In genomic region chr16:11799017-11799381, GRCh38 we compare ENCODE assay signal across 8 cellular contexts. TPM values are rescaled to one million over a fixed set of nuclear protein-coding genes. Genes with fewer than 3 reads are reported as not detected.
A peak's percentile ranks its signal among the peaks of the same experiment; 100 is the strongest.
DNase-seq lines count a peak whose midpoint lies in the region; ATAC-seq, FAIRE-seq and TF ChIP-seq lines count a peak whose summit lies in the region.

No MANE protein-coding gene starts in this region.

- no peak for FAIRE-seq in GM12878 (lab: Jason Lieb, UNC)

- H4K20me1 ChIP-seq in BLaER1 treated with 17β-estradiol and CSF1 and Interleukin-3, amounts not matched to agents 10 nM and 100 nM = peaks cover under 1 to 24% (median 22%) of the 10 kb centered on the region in 11 experiments; a peak in 21 of 22 replicates
- no peaks in the 10 kb centered on the region for H4K20me1 ChIP-seq in GM12878 (ENCODE audit: control insufficient read depth, insufficient read depth)

- H3K4me1 ChIP-seq in BLaER1 treated with 17β-estradiol and CSF1 and Interleukin-3, amounts not matched to agents 10 nM and 100 nM = peaks cover 54 to 62% (median 59%) of the 10 kb centered on the region in 10 experiments
- peaks cover 7% of the 10 kb centered on the region; the same call in 1 of the 2 replicates for H3K4me1 ChIP-seq in HUES6 (ENCODE audit: control insufficient read depth, insufficient read depth, low read length)
- H3K4me1 ChIP-seq in GM12878 (ENCODE audit: control insufficient read depth, insufficient read depth, low read length) = peaks cover 25% of the 10 kb centered on the region

- H3K36me3 ChIP-seq in BLaER1 treated with 17β-estradiol and CSF1 and Interleukin-3, amounts not matched to agents 10 nM and 100 nM = peaks cover 0 to 17% (median 12%) of the 10 kb centered on the region in 11 experiments; a peak in 16 of 22 replicates
- H3K36me3 ChIP-seq in HUES6 (ENCODE audit: control insufficient read depth, insufficient read depth, low read length) (peaks cover 7% of the 10 kb centered on the region), GM12878 (ENCODE audit: control insufficient read depth in 2 of 2, insufficient read depth in 2 of 2, low read length in 1 of 2) (no peaks in the 10 kb centered on the region; a peak in 1 of 4 replicates)

- no peaks in the 10 kb centered on the region for H3K27me3 ChIP-seq in BLaER1 treated with 17β-estradiol and CSF1 and Interleukin-3, amounts not matched to agents 10 nM and 100 nM
- no peaks in the 10 kb centered on the region for H3K27me3 ChIP-seq in HUES6 (ENCODE audit: control insufficient read depth, insufficient read depth, low read length)
- no peaks in the 10 kb centered on the region for H3K27me3 ChIP-seq in GM12878 (replicated peaks in 1 of 2; ENCODE audit: control insufficient read depth in 2 of 2, insufficient read depth in 2 of 2, low read length in 1 of 2)

- POLR2A ChIA-PET in GM12878 (lab: Charles Lee) = interaction anchor here (0.8 to 12.7 kb wide), 10 partner anchors 9 to 218 kb away, joined by 3 to 410 read pairs (median 8); partner anchors contain the start of genes RSL1D1, SNN and TXNDC11

- intact Hi-C loops in GM12878 (cut with micrococcal nuclease; ENCODE audit: unreplicated experiment) (no loop called here), natural killer cell (cut with micrococcal nuclease) (no loop called here)

- H3K4me2 ChIP-seq in BLaER1 treated with 17β-estradiol and CSF1 and Interleukin-3, amounts not matched to agents 10 nM and 100 nM = peak overlapping the region; percentile 88 to 99 (median 95)
- peak overlapping the region; percentile 93 for H3K4me2 ChIP-seq in GM12878 (ENCODE audit: control insufficient read depth, insufficient read depth)

- H3K9me3 Mint-ChIP-seq in natural killer cell = no peaks in the 10 kb centered on the region

- SMC1A ChIA-PET in GM12878 (lab: Charles Lee; ENCODE audit: uncharacterized antibody, unreplicated experiment) = interaction anchor here (0.6 to 11.9 kb wide), 16 partner anchors 9 to 134 kb away, joined by 3 to 184 read pairs (median 7); partner anchors contain the start of genes RSL1D1 and TXNDC11

- BruUV-seq in GM12878 (replicated peaks; lab: Mats Ljungman, UMichigan) = no TSS peak

- peak overlapping the region; percentile 71 to 96 (median 92) for H3K4me3 ChIP-seq in BLaER1 treated with 17β-estradiol and CSF1 and Interleukin-3, amounts not matched to agents 10 nM and 100 nM
- peak overlapping the region; percentile 96; the same call in 1 of the 2 replicates for H3K4me3 ChIP-seq in HUES6 (ENCODE audit: low read depth, low read length)
- peak overlapping the region; percentile 99 for H3K4me3 ChIP-seq in GM12878

- CTCF ChIA-PET in GM12878 (lab: Yijun Ruan, JAX) = interaction anchor here (0.6 to 7.9 kb wide), 13 partner anchors 12 to 403 kb away, joined by 3 to 62 read pairs (median 15); partner anchors contain the start of gene TXNDC11

- H3K36me3 Mint-ChIP-seq in natural killer cell = no peaks in the 10 kb centered on the region

- peak overlapping the region; percentile 84 to 96 (median 93) for H3K27ac ChIP-seq in BLaER1 treated with 17β-estradiol and CSF1 and Interleukin-3, amounts not matched to agents 10 nM and 100 nM
- no peak overlapping the region for H3K27ac ChIP-seq in HUES6 (ENCODE audit: low read depth, low read length)
- peak overlapping the region; percentile 37; the same call in 1 of the 2 replicates for H3K27ac ChIP-seq in GM12878 (ENCODE audit: control insufficient read depth, insufficient read depth)

- TF ChIP-seq POLR2A in GM12878 (IDR thresholded peaks at IDR 0.05; ENCODE audit: low read depth, low read length) (no peak), GM18505 (IDR thresholded peaks at IDR 0.05; ENCODE audit: borderline replicate concordance, extremely low read depth, insufficient read depth, insufficient read length) (no peak)

- no peak for TF ChIP-seq RAD21 in GM12878 (IDR thresholded peaks at IDR 0.05; ENCODE audit: insufficient read depth, low read depth, low read length)

- peak overlapping the region; percentile 96 to 98 for H3K27ac Mint-ChIP-seq in natural killer cell

- H3K9ac ChIP-seq in BLaER1 treated with 17β-estradiol and CSF1 and Interleukin-3, amounts not matched to agents 10 nM and 100 nM = peak overlapping the region; percentile 91 to 96 (median 95)
- H3K9ac ChIP-seq in HUES6 (ENCODE audit: low read length) = no peak overlapping the region
- H3K9ac ChIP-seq in GM12878 (ENCODE audit: control insufficient read depth, insufficient read depth, low read length) = peak overlapping the region; percentile 97; the same call in 1 of the 2 replicates

- in situ Hi-C loops in GM12878 (cut with MboI) = no loop called here

- H3K27me3 Mint-ChIP-seq in natural killer cell (ENCODE audit: low read depth in 2 of 2) = no peaks in the 10 kb centered on the region

- H3K79me2 ChIP-seq in GM12878 (ENCODE audit: control insufficient read depth, insufficient read depth, low read length) = peaks cover 61% of the 10 kb centered on the region

- TF ChIP-seq CTCF in GM12878 (IDR thresholded peaks at IDR 0.05 in 2 of 3, conservative IDR thresholded peaks at IDR 0.05 in 1 of 3; ENCODE audit: control insufficient read depth in 2 of 3, extremely low read depth in 1 of 3, insufficient read depth in 1 of 3, low read depth in 3 of 3, low read length in 3 of 3) (no peak), natural killer cell (IDR thresholded peaks at IDR 0.05) (no peak)

- no peak for DNase-seq in GM12878 (ENCODE audit: low read depth, low spot score)
- DNase-seq in natural killer cell = no peak
- no peak for DNase-seq in HT-29 (ENCODE audit: low spot score)
- DNase-seq in globus pallidus (ENCODE audit: low spot score) = no peak
- DNase-seq in stimulated activated CD4-positive, alpha-beta T cell treated with anti-CD3 and anti-CD28 coated beads, Interleukin-15, amount 100 ng/mL, for 24 hours = no peak

- no peak overlapping the region for H3K4me3 Mint-ChIP-seq in natural killer cell

- H2AFZ ChIP-seq in GM12878 (ENCODE audit: control insufficient read depth, low read depth, low read length) = no peak overlapping the region

- H3K4me1 Mint-ChIP-seq in natural killer cell = peaks cover 43 to 50% of the 10 kb centered on the region in 2 donors

- 88% methylated on average over 10 of the region's 10 CpGs for WGBS in GM12878 (ENCODE audit: insufficient coverage, insufficient replicate concordance, low lambda C conversion rate, missing lambda C conversion rate)

- no peaks in the 10 kb centered on the region for H3K9me3 ChIP-seq in BLaER1 treated with 17β-estradiol and CSF1 and Interleukin-3, amounts not matched to agents 10 nM and 100 nM (replicated peaks in 1 of 11)
- H3K9me3 ChIP-seq in HUES6 (ENCODE audit: control insufficient read depth, insufficient read depth, low read depth, low read length) (no peaks in the 10 kb centered on the region), GM12878 (replicated peaks; ENCODE audit: control insufficient read depth, insufficient read depth, low read length) (no peaks in the 10 kb centered on the region)

- RAD21 ChIA-PET in GM12878 (lab: Charles Lee; ENCODE audit: unreplicated experiment) = interaction anchor here (0.6 to 10.7 kb wide), 15 partner anchors 14 to 391 kb away, joined by 3 to 174 read pairs (median 13); partner anchors contain the start of gene TXNDC11

- TF ChIP-seq EP300 in GM12878 (IDR thresholded peaks at IDR 0.05; ENCODE audit: borderline replicate concordance in 1 of 2, control insufficient read depth in 1 of 2, low read depth in 2 of 2, low read length in 2 of 2) = no peak

- ATAC-seq in GM12878 = no peak
- no peak for ATAC-seq in natural killer cell
- ATAC-seq in GM18505 (IDR thresholded peaks at IDR 0.05; ENCODE audit: unreplicated experiment) = no peak

RNA-seq across cellular contexts. Expression of gene ZC3H7A, which starts 1.9 kb away (rescaled TPM):
- total RNA-seq in GM12878 (2013; cell fraction: nucleolus; rRNA removed) = 438 and 443 TPM in 2 replicates
- total RNA-seq in GM12878 (2014; rRNA removed) = 53.8 and 61.9 TPM in 2 replicates
- 63.2 and 68.6 TPM in 2 replicates for total RNA-seq in GM12878 (2014; rRNA removed; fragmentation: Illumina TruSeq; extraction: Trizol)
- total RNA-seq in GM12878 (2021) = 67.0 and 67.9 TPM in 2 replicates
- 58.3 TPM for polyA plus RNA-seq in GM12878 (2011; ENCODE audit: low read depth)
- polyA plus RNA-seq in GM12878 (2011; rRNA removed) = 188 and 243 TPM in 2 replicates
- polyA plus RNA-seq in GM12878 (2011; cell fraction: cytosol; rRNA removed) = 117 and 155 TPM in 2 replicates
- polyA plus RNA-seq in GM12878 (2011; cell fraction: nucleus; rRNA removed) = 352 and 369 TPM in 2 replicates
- 57.6 and 76.8 TPM in 2 replicates for polyA plus RNA-seq in GM12878 (2012)
- 94.8 and 123 TPM in 2 replicates for polyA plus RNA-seq in GM12878 (2014; fragmentation: Illumina TruSeq; extraction: Trizol)
- 10 to 100 TPM; 46.3 to 77.8 TPM for polyA plus RNA-seq in GM12878 (2014; fragmentation: Nextera tagmentation; extraction: Ambion mirVana)
- 54.6 and 56.6 TPM in 2 replicates for polyA plus RNA-seq in GM12878 (2014; rRNA removed)
- 10 to 100 TPM; 69.4 to 70.0 TPM for polyA plus RNA-seq in GM12878 (2016; fragmentation: Nextera tagmentation; extraction: Ambion mirVana)
- 106 and 129 TPM in 2 replicates for polyA minus RNA-seq in GM12878 (2011; rRNA and poly(A)+ RNA removed)
- polyA minus RNA-seq in GM12878 (2011; cell fraction: cytosol; rRNA and poly(A)+ RNA removed) = 34.3 and 36.0 TPM in 2 replicates
- polyA minus RNA-seq in GM12878 (2011; cell fraction: nucleus; rRNA and poly(A)+ RNA removed) = 89.0 and 106 TPM in 2 replicates
- 10 to 100 TPM; 80.6 to 91.8 (median 84.6) TPM for total RNA-seq in natural killer cell
- 11.4 and 14.2 TPM in 2 replicates for total RNA-seq in HT-29 (2014; rRNA removed; shearing (Covaris generic))

RNA-seq across cellular contexts. Expression of gene RSL1D1, which starts 52.3 kb away (rescaled TPM):
- 81.4 and 82.1 TPM in 2 replicates for total RNA-seq in GM12878 (2013; cell fraction: nucleolus; rRNA removed)
- total RNA-seq in GM12878 (2014; rRNA removed) = 106 and 169 TPM in 2 replicates
- total RNA-seq in GM12878 (2014; rRNA removed; fragmentation: Illumina TruSeq; extraction: Trizol) = 298 and 321 TPM in 2 replicates
- 191 and 195 TPM in 2 replicates for total RNA-seq in GM12878 (2021)
- polyA plus RNA-seq in GM12878 (2011; ENCODE audit: low read depth) = 76.3 TPM
- 182 and 374 TPM in 2 replicates for polyA plus RNA-seq in GM12878 (2011; rRNA removed)
- 55.2 and 56.9 TPM in 2 replicates for polyA plus RNA-seq in GM12878 (2011; cell fraction: cytosol; rRNA removed)
- 19.0 and 29.6 TPM in 2 replicates for polyA plus RNA-seq in GM12878 (2011; cell fraction: nucleus; rRNA removed)
- polyA plus RNA-seq in GM12878 (2012) = 210 and 234 TPM in 2 replicates
- 535 and 601 TPM in 2 replicates for polyA plus RNA-seq in GM12878 (2014; fragmentation: Illumina TruSeq; extraction: Trizol)
- 100 to 1,000 TPM; 288 to 367 TPM for polyA plus RNA-seq in GM12878 (2014; fragmentation: Nextera tagmentation; extraction: Ambion mirVana)
- polyA plus RNA-seq in GM12878 (2014; rRNA removed) = 139 and 173 TPM in 2 replicates
- 100 to 1,000 TPM; 366 to 393 TPM for polyA plus RNA-seq in GM12878 (2016; fragmentation: Nextera tagmentation; extraction: Ambion mirVana)
- polyA minus RNA-seq in GM12878 (2011; rRNA and poly(A)+ RNA removed) = 67.2 and 96.8 TPM in 2 replicates
- 66.8 and 81.0 TPM in 2 replicates for polyA minus RNA-seq in GM12878 (2011; cell fraction: cytosol; rRNA and poly(A)+ RNA removed)
- polyA minus RNA-seq in GM12878 (2011; cell fraction: nucleus; rRNA and poly(A)+ RNA removed) = 9.4 and 18.1 TPM in 2 replicates
- total RNA-seq in natural killer cell = 100 to 1,000 TPM in 1 of 3 donors, 10 to 100 TPM in 2; 66.3 to 102 (median 99.1) TPM
- 44.6 and 47.1 TPM in 2 replicates for total RNA-seq in HT-29 (2014; rRNA removed; shearing (Covaris generic))

RNA-seq across cellular contexts. Expression of gene TXNDC11, which starts 56.3 kb away (rescaled TPM):
- 97.8 and 99.6 TPM in 2 replicates for total RNA-seq in GM12878 (2013; cell fraction: nucleolus; rRNA removed)
- total RNA-seq in GM12878 (2014; rRNA removed) (54.4 and 59.1 TPM in 2 replicates), GM12878 (2014; rRNA removed; fragmentation: Illumina TruSeq; extraction: Trizol) (33.3 and 43.1 TPM in 2 replicates), GM12878 (2021) (45.8 and 51.8 TPM in 2 replicates), natural killer cell (10 to 100 TPM; 63.4 to 99.2 (median 68.9) TPM)
- polyA plus RNA-seq in GM12878 (2011; ENCODE audit: low read depth) = 38.0 TPM
- polyA plus RNA-seq in GM12878 (2011; rRNA removed) (71.0 and 86.7 TPM in 2 replicates), GM12878 (2014; fragmentation: Illumina TruSeq; extraction: Trizol) (40.7 and 49.9 TPM in 2 replicates), GM12878 (2014; fragmentation: Nextera tagmentation; extraction: Ambion mirVana) (1 to 10 TPM; 1.7 to 7.3 TPM), GM12878 (2014; rRNA removed) (57.0 and 59.9 TPM in 2 replicates), GM12878 (2016; fragmentation: Nextera tagmentation; extraction: Ambion mirVana) (10 to 100 TPM; 69.8 to 70.7 TPM)
- polyA plus RNA-seq in GM12878 (2011; cell fraction: cytosol; rRNA removed) = 96.3 and 103 TPM in 2 replicates
- 86.4 and 91.4 TPM in 2 replicates for polyA plus RNA-seq in GM12878 (2011; cell fraction: nucleus; rRNA removed)
- 48.2 and 55.5 TPM in 2 replicates for polyA plus RNA-seq in GM12878 (2012)
- 79.2 and 95.3 TPM in 2 replicates for polyA minus RNA-seq in GM12878 (2011; rRNA and poly(A)+ RNA removed)
- polyA minus RNA-seq in GM12878 (2011; cell fraction: cytosol; rRNA and poly(A)+ RNA removed) = 28.7 and 34.5 TPM in 2 replicates
- 27.4 and 50.4 TPM in 2 replicates for polyA minus RNA-seq in GM12878 (2011; cell fraction: nucleus; rRNA and poly(A)+ RNA removed)
- 43.2 and 49.3 TPM in 2 replicates for total RNA-seq in HT-29 (2014; rRNA removed; shearing (Covaris generic))
